ENCODE assay signal across 14 cellular contexts in genomic region chr3:48599077-48599501, GRCh38. TPM values are rescaled to one million over a fixed set of nuclear protein-coding genes. Genes with fewer than 3 reads are reported as not detected.
A peak's percentile ranks its signal among the peaks of the same experiment; 100 is the strongest.
DNase-seq lines count a peak whose midpoint lies in the region; ATAC-seq, FAIRE-seq and TF ChIP-seq lines count a peak whose summit lies in the region.
"Had no signal": no experiment of that assay in that cellular context is flagged by ENCODE, and none has a peak within 500 bp of the region (broad histone marks: within the 10 kb centered on the region; RNA-seq: fewer than 3 reads in every experiment).

No MANE protein-coding gene starts in this region.

- H3K9ac ChIP-seq in fibroblast of lung (ENCODE audit: insufficient read depth, low read length): peak overlapping the region; percentile 5

- peaks cover 0 to 8% of the 10 kb centered on the region in 2 donors for H3K4me1 Mint-ChIP-seq in natural killer cell treated with Interleukin-12 subunit alpha and Interleukin-12 subunit beta and Interleukin-15 and Interleukin-18, amount 100 ng/mL, for 72 hours (ENCODE audit: low read depth in 2 of 2)
- H3K4me1 Mint-ChIP-seq in natural killer cell: peaks cover 0 to 18% of the 10 kb centered on the region in 2 donors

- H3K27me3 Mint-ChIP-seq in natural killer cell treated with Interleukin-12 subunit alpha and Interleukin-12 subunit beta and Interleukin-15 and Interleukin-18, amount 100 ng/mL, for 72 hours: peaks cover 0 to 6% of the 10 kb centered on the region in 2 donors
- H3K27me3 Mint-ChIP-seq in natural killer cell (ENCODE audit: low read depth in 2 of 2): peaks cover 7 to 15% of the 10 kb centered on the region in 2 donors

- no peak overlapping the region for H3K4me3 Mint-ChIP-seq in natural killer cell treated with Interleukin-12 subunit alpha and Interleukin-12 subunit beta and Interleukin-15 and Interleukin-18, amount 100 ng/mL, for 72 hours
- no peak overlapping the region for H3K4me3 Mint-ChIP-seq in natural killer cell

- peaks cover 38% of the 10 kb centered on the region for H3K36me3 ChIP-seq in fibroblast of lung (ENCODE audit: control insufficient read depth, insufficient read depth, low read length)
- no peaks in the 10 kb centered on the region for H3K36me3 ChIP-seq in ovary
- H3K36me3 ChIP-seq in thyroid gland: peaks cover 54 to 65% of the 10 kb centered on the region in 2 donors

- H3K9me3 Mint-ChIP-seq in natural killer cell treated with Interleukin-12 subunit alpha and Interleukin-12 subunit beta and Interleukin-15 and Interleukin-18, amount 100 ng/mL, for 72 hours: no peaks in the 10 kb centered on the region
- H3K9me3 Mint-ChIP-seq in natural killer cell: no peaks in the 10 kb centered on the region
- H3K9me3 Mint-ChIP-seq: neural crest cell had no signal

- TF ChIP-seq CTCF in natural killer cell (IDR thresholded peaks at IDR 0.05): no peak
- no peak for TF ChIP-seq CTCF in fibroblast of lung (conservative IDR thresholded peaks at IDR 0.05 in 1 of 2, IDR thresholded peaks at IDR 0.05 in 1 of 2; ENCODE audit: low read depth in 1 of 2, low read length in 2 of 2)
- no peak for TF ChIP-seq CTCF in ovary (IDR thresholded peaks at IDR 0.05)
- no peak for TF ChIP-seq CTCF in thyroid gland (IDR thresholded peaks at IDR 0.05)

- H4K20me1 ChIP-seq in fibroblast of lung (ENCODE audit: control insufficient read depth, extremely low read depth, insufficient read depth, low read length): no peaks in the 10 kb centered on the region

- H3K4me1 ChIP-seq in fibroblast of lung (ENCODE audit: control insufficient read depth, extremely low read depth, insufficient read depth, low read length): peaks cover 46% of the 10 kb centered on the region
- peaks cover 30% of the 10 kb centered on the region for H3K4me1 ChIP-seq in ovary (ENCODE audit: insufficient read depth)
- peaks cover 5 to 12% of the 10 kb centered on the region in 2 donors for H3K4me1 ChIP-seq in thyroid gland

- H3K9me3 ChIP-seq in fibroblast of lung (ENCODE audit: control insufficient read depth, insufficient read depth, low read depth, low read length) (no peaks in the 10 kb centered on the region), ovary (no peaks in the 10 kb centered on the region), thyroid gland (no peaks in the 10 kb centered on the region)

- no peak for FAIRE-seq in urothelium cell line (lab: Jason Lieb, UNC)
- FAIRE-seq: G401.6 had no signal

- peaks cover 10% of the 10 kb centered on the region for H3K36me3 Mint-ChIP-seq in natural killer cell treated with Interleukin-12 subunit alpha and Interleukin-12 subunit beta and Interleukin-15 and Interleukin-18, amount 100 ng/mL, for 72 hours
- H3K36me3 Mint-ChIP-seq in natural killer cell: no peaks in the 10 kb centered on the region

- intact Hi-C loops in natural killer cell (cut with micrococcal nuclease) (no loop called here), ovary (cut with DNase I) (no loop called here), thyroid gland (cut with DNase I) (no loop called here)

- H3K27me3 ChIP-seq in fibroblast of lung (ENCODE audit: control insufficient read depth, insufficient read depth, low read length): no peaks in the 10 kb centered on the region
- H3K27me3 ChIP-seq in ovary: no peaks in the 10 kb centered on the region
- no peaks in the 10 kb centered on the region for H3K27me3 ChIP-seq in thyroid gland

- no peaks in the 10 kb centered on the region for H3K79me2 ChIP-seq in fibroblast of lung (ENCODE audit: control insufficient read depth, insufficient read depth, low read length)

- H3K27ac ChIP-seq in fibroblast of lung (ENCODE audit: insufficient read depth, low read length) (peak overlapping the region; percentile 95), ovary (peak overlapping the region; percentile 73 to 74), thyroid gland (no peak overlapping the region)

- no peak for ATAC-seq in natural killer cell treated with Interleukin-12 subunit alpha and Interleukin-12 subunit beta and Interleukin-15 and Interleukin-18, amount 100 ng/mL, for 72 hours
- ATAC-seq in natural killer cell: no peak
- ATAC-seq in GM21529 (IDR thresholded peaks at IDR 0.05; ENCODE audit: unreplicated experiment): no peak

- DNase-seq in natural killer cell treated with Interleukin-12 subunit alpha and Interleukin-12 subunit beta and Interleukin-15 and Interleukin-18, amount 100 ng/mL, for 72 hours (ENCODE audit: low spot score): peak; percentile 53
- DNase-seq in natural killer cell: no peak
- DNase-seq in fibroblast of lung (ENCODE audit: low read depth in 2 of 2): no peak
- no peak for DNase-seq in ovary
- DNase-seq in urothelium cell line (ENCODE audit: low spot score): no peak
- DNase-seq in GM03348 (ENCODE audit: low spot score): no peak
- DNase-seq in thyroid gland: no peak
- DNase-seq: activated naive CD4-positive, alpha-beta T cell; NCI-H2029 treated with DMSO at 0.1 percent for 48 hours had no signal

- 17 to 31% (median 17%) methylated on average over 11 of the region's 11 CpGs for WGBS in ovary, 3 donors
- WGBS in thyroid gland, 2 donors: 82 to 100% methylated on average over 2 to 11 of the region's 11 CpGs

- H3K4me3 ChIP-seq in fibroblast of lung (replicated peaks in 1 of 4; ENCODE audit: control extremely low read depth in 1 of 4, insufficient read depth in 1 of 4, low read depth in 3 of 4, low read length in 4 of 4) (peak overlapping the region in 2 of 4 experiments; percentile 8 to 32), ovary (no peak overlapping the region), thyroid gland (replicated peaks in 1 of 3) (no peak overlapping the region)

- H3K4me2 ChIP-seq in fibroblast of lung (ENCODE audit: extremely low read depth, insufficient read depth, low read length): peak overlapping the region; percentile 69

- TF ChIP-seq POLR2A in ovary (IDR thresholded peaks at IDR 0.05): no peak
- no peak for TF ChIP-seq POLR2A in thyroid gland (IDR thresholded peaks at IDR 0.05)

- H3K27ac Mint-ChIP-seq in natural killer cell treated with Interleukin-12 subunit alpha and Interleukin-12 subunit beta and Interleukin-15 and Interleukin-18, amount 100 ng/mL, for 72 hours: no peak overlapping the region
- no peak overlapping the region for H3K27ac Mint-ChIP-seq in natural killer cell

- no peak for TF ChIP-seq EP300 in ovary (IDR thresholded peaks at IDR 0.05)

- no peak overlapping the region for H2AFZ ChIP-seq in fibroblast of lung (ENCODE audit: low read length)

RNA-seq across cellular contexts. Expression of gene COL7A1, which starts 4.0 kb away (rescaled TPM):
- 1 to 10 TPM; 1.5 to 1.8 TPM for total RNA-seq in natural killer cell treated with Interleukin-12 subunit alpha and Interleukin-12 subunit beta and Interleukin-15 and Interleukin-18, amount 100 ng/mL, for 72 hours
- total RNA-seq in natural killer cell (1 to 10 TPM in 2 of 3 donors, under 1 TPM in 1; 0.54 to 1.7 (median 1.4) TPM), fibroblast of lung (15.9 and 36.7 TPM in 2 replicates), ovary (10 to 100 TPM in 1 of 7 donors, 1 to 10 TPM in 6; 5.1 to 13.1 (median 8.3) TPM), thyroid gland (1 to 10 TPM in 1 of 4 donors, under 1 TPM in 3; 0.34 to 1.0 (median 0.80) TPM)
- polyA plus RNA-seq in fibroblast of lung (3.4 and 3.6 TPM in 2 replicates), ovary (10 to 100 TPM in 1 of 2 donors, 1 to 10 TPM in 1; 1.1 to 18.4 TPM)
- polyA plus RNA-seq in fibroblast of lung (2012): 14.5 and 16.0 TPM in 2 replicates
- polyA minus RNA-seq in fibroblast of lung (ENCODE audit: low replicate concordance): 23.6 and 24.3 TPM in 2 replicates

RNA-seq across cellular contexts. Expression of gene UQCRC1, which starts 10.4 kb away (rescaled TPM):
- 100 to 1,000 TPM; 171 to 211 TPM for total RNA-seq in natural killer cell treated with Interleukin-12 subunit alpha and Interleukin-12 subunit beta and Interleukin-15 and Interleukin-18, amount 100 ng/mL, for 72 hours
- total RNA-seq in natural killer cell: 100 to 1,000 TPM; 117 to 139 (median 124) TPM
- total RNA-seq in fibroblast of lung: 294 and 366 TPM in 2 replicates
- 226 and 289 TPM in 2 replicates for polyA plus RNA-seq in fibroblast of lung
- 236 and 297 TPM in 2 replicates for polyA plus RNA-seq in fibroblast of lung (2012)
- polyA minus RNA-seq in fibroblast of lung (ENCODE audit: low replicate concordance): 1,337 and 1,368 TPM in 2 replicates
- total RNA-seq in ovary: 100 to 1,000 TPM; 102 to 153 (median 113) TPM
- polyA plus RNA-seq in ovary: 100 to 1,000 TPM; 118 to 141 TPM
- 100 to 1,000 TPM; 223 to 439 (median 295) TPM for total RNA-seq in thyroid gland

RNA-seq across cellular contexts. Expression of gene TMEM89, which starts 22.5 kb away (rescaled TPM):
- not detected for total RNA-seq in natural killer cell treated with Interleukin-12 subunit alpha and Interleukin-12 subunit beta and Interleukin-15 and Interleukin-18, amount 100 ng/mL, for 72 hours
- total RNA-seq in natural killer cell (not detected), fibroblast of lung (not detected in 2 replicates), ovary (not detected), thyroid gland (not detected)
- polyA plus RNA-seq in fibroblast of lung (not detected in 2 replicates), ovary (not detected)
- polyA plus RNA-seq in fibroblast of lung (2012): not detected in 2 replicates
- polyA minus RNA-seq in fibroblast of lung (ENCODE audit: low replicate concordance): not detected in 2 replicates
- total RNA-seq: dermis blood vessel endothelial cell, RPMI7951 had no signal

RNA-seq across cellular contexts. Expression of gene UCN2, which starts 35.5 kb away (rescaled TPM):
- total RNA-seq in natural killer cell treated with Interleukin-12 subunit alpha and Interleukin-12 subunit beta and Interleukin-15 and Interleukin-18, amount 100 ng/mL, for 72 hours: not detected
- total RNA-seq in natural killer cell (not detected), fibroblast of lung (0.26 and 0.66 TPM in 2 replicates), ovary (under 1 TPM in 3 of 7 donors, not detected in 4; 0.18 to 0.22 (median 0.20) TPM), thyroid gland (not detected)
- polyA plus RNA-seq in fibroblast of lung (0.07 and 0.27 TPM in 2 replicates), ovary (under 1 TPM in 1 of 2 donors, not detected in 1; 0.18 TPM)
- polyA plus RNA-seq in fibroblast of lung (2012): 0.32 and 0.40 TPM in 2 replicates
- 3.8 TPM in 1 of 2 replicates, not detected in the other for polyA minus RNA-seq in fibroblast of lung (ENCODE audit: low replicate concordance)
- total RNA-seq: dermis blood vessel endothelial cell had no signal

RNA-seq across cellular contexts. Expression of gene SLC26A6, which starts 36.2 kb away (rescaled TPM):
- 10 to 100 TPM; 31.3 to 62.4 TPM for total RNA-seq in natural killer cell treated with Interleukin-12 subunit alpha and Interleukin-12 subunit beta and Interleukin-15 and Interleukin-18, amount 100 ng/mL, for 72 hours
- total RNA-seq in natural killer cell (10 to 100 TPM; 25.8 to 37.6 (median 32.3) TPM), fibroblast of lung (32.9 and 36.3 TPM in 2 replicates), ovary (10 to 100 TPM in 4 of 7 donors, 1 to 10 TPM in 3; 7.9 to 19.1 (median 10.5) TPM), thyroid gland (10 to 100 TPM in 2 of 4 donors, 1 to 10 TPM in 2; 7.5 to 19.1 (median 11.4) TPM)
- polyA plus RNA-seq in fibroblast of lung (13.3 and 20.9 TPM in 2 replicates), ovary (10 to 100 TPM in 1 of 2 donors, 1 to 10 TPM in 1; 8.7 to 14.5 TPM)
- polyA plus RNA-seq in fibroblast of lung (2012): 9.4 and 16.6 TPM in 2 replicates
- polyA minus RNA-seq in fibroblast of lung (ENCODE audit: low replicate concordance): 29.8 and 88.3 TPM in 2 replicates

Comparison
In these comparisons a context has a peak if more than half of its experiments do, and no peak if none do; other contexts are left out.
1. H3K27ac ChIP-seq: peak in fibroblast of lung (single experiment) and ovary (2 of 2); none in thyroid gland (0 of 3).